In the genomic region with DNA sequence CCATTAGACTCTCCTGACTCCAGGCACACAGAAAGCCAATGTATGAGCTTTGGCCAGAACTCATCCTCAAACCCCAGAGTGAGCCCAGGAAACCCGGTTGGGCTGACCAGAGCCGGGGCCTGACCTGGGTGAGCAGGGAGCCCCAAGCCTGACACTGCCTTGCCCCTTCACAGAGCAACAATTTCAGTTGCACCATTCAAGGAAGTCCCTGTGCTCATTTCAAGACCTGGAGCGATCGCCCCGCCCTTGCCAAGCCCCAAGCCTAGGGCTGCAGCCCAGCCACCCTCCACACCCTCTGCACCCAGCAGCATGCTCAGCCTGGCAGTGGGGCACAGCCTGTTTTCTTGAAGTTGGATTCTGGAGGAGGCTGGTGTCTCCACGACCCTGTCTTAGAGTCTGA, we compare ENCODE assay signal across 8 cellular contexts. TPM values are rescaled to one million over a fixed set of nuclear protein-coding genes. Genes with fewer than 3 reads are reported as not detected.
DNase-seq lines count a peak whose midpoint lies in the region; TF ChIP-seq lines count a peak whose summit lies in the region.

No MANE protein-coding gene starts in this region.

- POLR2A ChIA-PET in CD8-positive, alpha-beta memory T cell (lab: Charles Lee) = interaction anchor here (1.2 kb wide), 1 partner anchor 50 kb away, joined by 3 read pairs; a partner anchor contains a TSS

- H2BK15ac ChIP-seq in neuronal stem cell (ENCODE audit: low read length) = peak overlapping the region; percentile 87

- peaks cover 19 to 53% (median 22%) of the 10 kb centered on the region in 3 donors for H3K4me1 Mint-ChIP-seq in CD8-positive, alpha-beta memory T cell
- H3K4me1 Mint-ChIP-seq in endodermal cell = peaks cover 14% of the 10 kb centered on the region

- H4K8ac ChIP-seq in neuronal stem cell (ENCODE audit: low read depth, low read length) = peak overlapping the region; percentile 48

- peaks cover 17% of the 10 kb centered on the region in 2 donors for H3K27me3 Mint-ChIP-seq in CD8-positive, alpha-beta memory T cell
- peaks cover 36% of the 10 kb centered on the region for H3K27me3 Mint-ChIP-seq in endodermal cell (ENCODE audit: insufficient read depth)

- H2BK12ac ChIP-seq in neuronal stem cell (ENCODE audit: low read length) = no peak overlapping the region

- TF ChIP-seq CTCF in endodermal cell (conservative IDR thresholded peaks at IDR 0.05) = no peak

- WGBS in endodermal cell (ENCODE audit: insufficient coverage in 1 of 2, insufficient read length in 1 of 2), 2 experiments = 86 to 96% methylated on average over 2 to 6 of the region's 6 CpGs
- WGBS in neuronal stem cell (ENCODE audit: extremely low coverage in 2 of 2, insufficient read length in 2 of 2, insufficient replicate concordance in 1 of 2), 2 donors = no CpG with 5 or more reads among the region's 6 CpGs

- H3K9me3 Mint-ChIP-seq in CD8-positive, alpha-beta memory T cell = no peaks in the 10 kb centered on the region
- no peaks in the 10 kb centered on the region for H3K9me3 Mint-ChIP-seq in endodermal cell

- peak overlapping the region; percentile 70 for H2BK5ac ChIP-seq in neuronal stem cell (ENCODE audit: low read length)

- peak overlapping the region in 6 of 8 donors; percentile 34 to 91 (median 42) for H3K27ac Mint-ChIP-seq in CD8-positive, alpha-beta memory T cell
- H3K27ac Mint-ChIP-seq in endodermal cell = no peak overlapping the region

- peaks cover 27% of the 10 kb centered on the region for H3K4me1 ChIP-seq in CD8-positive, alpha-beta memory T cell (ENCODE audit: insufficient read depth, low read length)
- peaks cover 6% of the 10 kb centered on the region for H3K4me1 ChIP-seq in endodermal cell (ENCODE audit: control insufficient read depth, insufficient read depth, low read length)
- peaks cover 8 to 12% of the 10 kb centered on the region in 2 donors for H3K4me1 ChIP-seq in neuronal stem cell (ENCODE audit: control insufficient read depth in 2 of 2, insufficient read depth in 1 of 2, low read depth in 1 of 2, low read length in 2 of 2)

- no peak overlapping the region for H3K4me2 ChIP-seq in neuronal stem cell (ENCODE audit: insufficient read depth, low read length, poor library complexity, severe bottlenecking)

- DNase-seq in CD8-positive, alpha-beta memory T cell = no peak
- peak; percentile 40 for DNase-seq in RPMI8226
- DNase-seq in endodermal cell = no peak
- DNase-seq in neuronal stem cell (ENCODE audit: low spot score) = no peak
- DNase-seq in DMS153 (lab: John Stamatoyannopoulos, UW) = no peak
- no peak for DNase-seq in glomerular visceral epithelial cell (ENCODE audit: extremely low spot score)
- DNase-seq in NCI-H2227 treated with DMSO at 0.1 percent for 48 hours (lab: John Stamatoyannopoulos, UW) = no peak
- DNase-seq in medulla oblongata (ENCODE audit: extremely low spot score) = no peak

- H3K27ac ChIP-seq in CD8-positive, alpha-beta memory T cell (ENCODE audit: low read depth, low read length) = no peak overlapping the region
- H3K27ac ChIP-seq in endodermal cell (ENCODE audit: low read depth, low read length) = no peak overlapping the region
- no peak overlapping the region for H3K27ac ChIP-seq in neuronal stem cell (replicated peaks; ENCODE audit: low read length)

- peaks cover 0 to 2% (median 0%) of the 10 kb centered on the region in 3 donors for H3K36me3 Mint-ChIP-seq in CD8-positive, alpha-beta memory T cell
- peaks cover 2% of the 10 kb centered on the region for H3K36me3 Mint-ChIP-seq in endodermal cell (ENCODE audit: low read depth)

- peak overlapping the region; percentile 29 for H3K23ac ChIP-seq in neuronal stem cell (ENCODE audit: low read depth, low read length, poor library complexity)

- peaks cover 12% of the 10 kb centered on the region for H3K79me1 ChIP-seq in neuronal stem cell (ENCODE audit: low read depth, low read length)

- H3K9ac ChIP-seq in endodermal cell (ENCODE audit: extremely low read depth, low read length, poor library complexity, severe bottlenecking) = no peak overlapping the region
- H3K9ac ChIP-seq in neuronal stem cell (ENCODE audit: low read depth, low read length, poor library complexity) = no peak overlapping the region

- H4K91ac ChIP-seq in neuronal stem cell (ENCODE audit: low read depth, low read length, poor library complexity) = no peak overlapping the region

- CTCF ChIA-PET in CD8-positive, alpha-beta memory T cell (lab: Charles Lee) = interaction anchor here (0.9 to 6.4 kb wide), 4 partner anchors 15 to 256 kb away, joined by 3 to 40 read pairs (median 4); no protein-coding TSS in a partner anchor

- no peak overlapping the region for H3K18ac ChIP-seq in neuronal stem cell (ENCODE audit: low read length)

- H3K4ac ChIP-seq in neuronal stem cell (ENCODE audit: low read length) = no peak overlapping the region

- H2BK120ac ChIP-seq in neuronal stem cell (ENCODE audit: low read depth, low read length) = no peak overlapping the region

- no peak overlapping the region for H2AFZ ChIP-seq in neuronal stem cell (ENCODE audit: low read length)

- H3K4me3 Mint-ChIP-seq in CD8-positive, alpha-beta memory T cell = peak overlapping the region; percentile 33 to 82 (median 68)
- no peak overlapping the region for H3K4me3 Mint-ChIP-seq in endodermal cell

- peak overlapping the region; percentile 86 for H2AK5ac ChIP-seq in neuronal stem cell (ENCODE audit: low read depth, low read length)

- no peaks in the 10 kb centered on the region for H3K9me3 ChIP-seq in CD8-positive, alpha-beta memory T cell (ENCODE audit: low read length)
- H3K9me3 ChIP-seq in endodermal cell (ENCODE audit: control insufficient read depth, low read length) (no peaks in the 10 kb centered on the region), neuronal stem cell (replicated peaks in 1 of 2; ENCODE audit: control insufficient read depth in 2 of 2, insufficient read depth in 1 of 2, low read depth in 1 of 2, low read length in 2 of 2) (no peaks in the 10 kb centered on the region)

- no peak overlapping the region for H3K4me3 ChIP-seq in CD8-positive, alpha-beta memory T cell (ENCODE audit: low read length)
- H3K4me3 ChIP-seq in endodermal cell (ENCODE audit: low read length) (peak overlapping the region; percentile 86), neuronal stem cell (ENCODE audit: low read length in 2 of 2) (no peak overlapping the region)

- no peak overlapping the region for H3K14ac ChIP-seq in neuronal stem cell (ENCODE audit: low read length)

- peaks cover 6% of the 10 kb centered on the region for H3K27me3 ChIP-seq in CD8-positive, alpha-beta memory T cell (ENCODE audit: insufficient read depth, low read length, poor library complexity, severe bottlenecking)
- H3K27me3 ChIP-seq in endodermal cell (ENCODE audit: control insufficient read depth, insufficient read depth, low read length, poor library complexity, severe bottlenecking) (peaks cover 13% of the 10 kb centered on the region), neuronal stem cell (ENCODE audit: control insufficient read depth in 3 of 3, insufficient read depth in 3 of 3, low read depth in 1 of 3, low read length in 3 of 3) (peaks cover 3 to 56% (median 34%) of the 10 kb centered on the region in 3 experiments)

- H3K36me3 ChIP-seq in CD8-positive, alpha-beta memory T cell (ENCODE audit: insufficient read depth, low read length) = no peaks in the 10 kb centered on the region
- H3K36me3 ChIP-seq in endodermal cell (ENCODE audit: control insufficient read depth, insufficient read depth, low read length) (no peaks in the 10 kb centered on the region), neuronal stem cell (replicated peaks in 1 of 2; ENCODE audit: control insufficient read depth in 2 of 2, insufficient read depth in 2 of 2, low read length in 2 of 2) (no peaks in the 10 kb centered on the region)

RNA-seq across cellular contexts. Expression of gene NBL1, which starts 2.3 kb away (rescaled TPM):
- total RNA-seq in CD8-positive, alpha-beta memory T cell = 10 to 100 TPM; 35.6 to 36.3 TPM
- 8.1 TPM for polyA plus RNA-seq in CD8-positive, alpha-beta memory T cell
- 10 to 100 TPM; 13.7 to 32.4 TPM for total RNA-seq in endodermal cell
- 17.1 TPM for polyA plus RNA-seq in endodermal cell (2013, experiment 1 of 2)
- 17.1 TPM for polyA plus RNA-seq in endodermal cell (2013, experiment 2 of 2)
- 21.8 TPM for polyA plus RNA-seq in neuronal stem cell (2013, experiment 1 of 2)
- 20.7 TPM for polyA plus RNA-seq in neuronal stem cell (2013, experiment 2 of 2)

RNA-seq across cellular contexts. Expression of gene HTR6, which starts 18.3 kb away (rescaled TPM):
- not detected for total RNA-seq in CD8-positive, alpha-beta memory T cell
- not detected for polyA plus RNA-seq in CD8-positive, alpha-beta memory T cell
- under 1 TPM in 1 of 2 donors, not detected in 1; 0.31 TPM for total RNA-seq in endodermal cell
- 0.18 TPM for polyA plus RNA-seq in endodermal cell (2013, experiment 1 of 2)
- 0.12 TPM for polyA plus RNA-seq in endodermal cell (2013, experiment 2 of 2)
- 0.26 TPM for polyA plus RNA-seq in neuronal stem cell (2013, experiment 1 of 2)
- 0.18 TPM for polyA plus RNA-seq in neuronal stem cell (2013, experiment 2 of 2)
